ENCODE assay signal across 16 cellular contexts in genomic region chr1:229641306-229641705, GRCh38.
"Had no signal": no experiment of that assay in that cellular context is flagged by ENCODE, and none has a peak within 500 bp of the region (broad histone marks: within the 10 kb centered on the region; RNA-seq: fewer than 3 reads in every experiment).

No MANE protein-coding gene starts in this region.

- H3K9me3 ChIP-seq: mucosa of descending colon, pancreas, spleen, tibial artery, upper lobe of right lung had no signal

- DNase-seq: effector memory CD4-positive, alpha-beta T cell; kidney; left colon; mammary epithelial cell; mucosa of descending colon; naive thymus-derived CD8-positive, alpha-beta T cell; pancreas; spleen; stimulated activated CD4-positive, alpha-beta T cell treated with anti-CD3 and anti-CD28 coated beads, Interleukin-15, amount 100 ng/mL, for 24 hours; stimulated activated CD4-positive, alpha-beta T cell treated with anti-CD3 and anti-CD28 coated beads, Interleukin-1b, Interleukin-23, amount 100 ng/mL, for 48 hours; stimulated activated CD4-positive, alpha-beta T cell treated with anti-CD3 and anti-CD28 coated beads, Interleukin-4, amount 100 ng/mL, for 24 hours; tibial artery; upper lobe of right lung had no signal

- H3K27me3 ChIP-seq: pancreas, spleen, tibial artery, upper lobe of right lung had no signal

- H3K4me3 ChIP-seq: mucosa of descending colon, pancreas, spleen, tibial artery, upper lobe of right lung had no signal

- ATAC-seq: esophagus mucosa; naive thymus-derived CD8-positive, alpha-beta T cell; pancreas; sciatic nerve; stimulated activated memory B cell treated with anti-CD40 and anti-IgM and Interleukin-4, amounts not matched to agents 10 μg/mL and 1 μg/mL and 100 μg/mL, for 72 hours; upper lobe of right lung had no signal

- H3K27ac ChIP-seq: pancreas, spleen, tibial artery, upper lobe of right lung had no signal

- H3K4me1 ChIP-seq: pancreas, tibial artery, upper lobe of right lung had no signal
